ENCODE assay signal across 8 cellular contexts in genomic region chr4:2354127-2354526, GRCh38.
DNase-seq lines count a peak whose midpoint lies in the region; ATAC-seq and TF ChIP-seq lines count a peak whose summit lies in the region.

No MANE protein-coding gene starts in this region.

- ATAC-seq in SK-N-SH treated with all-trans-retinoic acid at 6 μM for 48 hours, result peak; percentile 53

- intact Hi-C loops in A673 (cut with micrococcal nuclease; ENCODE audit: unreplicated experiment), result loop anchor here (10.0 kb wide), 1 partner anchor 139 kb away; no protein-coding TSS in a partner anchor

- H3K9me3 ChIP-seq in A673 (ENCODE audit: low read depth, low read length, poor library complexity, severe bottlenecking) (no peaks in the 10 kb centered on the region), DOHH2 (ENCODE audit: control insufficient read depth, insufficient read depth, low read length) (no peaks in the 10 kb centered on the region)

- H3K27me3 Mint-ChIP-seq in glutamatergic neuron (ENCODE audit: unreplicated experiment), result peaks cover 9% of the 10 kb centered on the region

- no peaks in the 10 kb centered on the region for H3K79me2 ChIP-seq in DOHH2 (ENCODE audit: control insufficient read depth, low read length)

- no peaks in the 10 kb centered on the region for H3F3A ChIP-seq in DOHH2 (ENCODE audit: control insufficient read depth, insufficient read depth)

- H3K4me1 Mint-ChIP-seq in glutamatergic neuron (ENCODE audit: low read depth, unreplicated experiment), result peaks cover 21% of the 10 kb centered on the region

- TF ChIP-seq CTCF in A673 (conservative IDR thresholded peaks at IDR 0.05; ENCODE audit: low read depth, low read length) (peak; percentile 46), DOHH2 (IDR thresholded peaks at IDR 0.05; ENCODE audit: low read depth, low read length, poor library complexity, severe bottlenecking) (peak; percentile 28), glutamatergic neuron (IDR thresholded peaks at IDR 0.05; ENCODE audit: partially characterized antibody, unreplicated experiment) (no peak)

- POLR2A ChIA-PET in A673 (lab: Charles Lee; ENCODE audit: low non-redundant PET), result no interaction called here

- peak; percentile 24 for DNase-seq in A673 (ENCODE audit: low spot score)
- DNase-seq in glutamatergic neuron, result no peak
- DNase-seq in NCI-H2081 (lab: John Stamatoyannopoulos, UW), result no peak
- DNase-seq in T-helper 1 cell, result no peak
- no peak for DNase-seq in NCI-H510A treated with DMSO at 0.1 percent for 48 hours (lab: John Stamatoyannopoulos, UW)
- no peak for DNase-seq in NCI-H2029 treated with DMSO at 0.1 percent for 48 hours (lab: John Stamatoyannopoulos, UW)

- no TSS peak for BruUV-seq in A673 (replicated peaks; lab: Mats Ljungman, UMichigan)

- CTCF ChIA-PET in A673 (lab: Charles Lee), result interaction anchor here (0.6 kb wide), 2 partner anchors 604 to 723 kb away, joined by 3 to 7 read pairs; no protein-coding TSS in a partner anchor

- H3K4me3 Mint-ChIP-seq in glutamatergic neuron (ENCODE audit: unreplicated experiment), result no peak overlapping the region

- H3K4me1 ChIP-seq in A673 (ENCODE audit: insufficient read depth, low read length, poor library complexity, severe bottlenecking) (no peaks in the 10 kb centered on the region), DOHH2 (ENCODE audit: control insufficient read depth, low read length) (peaks cover 2% of the 10 kb centered on the region; the same call in 1 of the 2 replicates)

- H3K27me3 ChIP-seq in A673 (replicated peaks; ENCODE audit: insufficient read depth, low read depth, low read length, poor library complexity) (no peaks in the 10 kb centered on the region), DOHH2 (ENCODE audit: control insufficient read depth, low read length) (no peaks in the 10 kb centered on the region)

- H3K36me3 ChIP-seq in A673 (ENCODE audit: insufficient read depth, low read length, poor library complexity, severe bottlenecking) (no peaks in the 10 kb centered on the region), DOHH2 (ENCODE audit: control insufficient read depth, low read length) (no peaks in the 10 kb centered on the region)

- H3K9me3 Mint-ChIP-seq in glutamatergic neuron (ENCODE audit: unreplicated experiment), result peaks cover 6% of the 10 kb centered on the region

- no peaks in the 10 kb centered on the region for H3K9me2 ChIP-seq in DOHH2 (replicated peaks; ENCODE audit: control insufficient read depth, low read length)

- H3K27ac Mint-ChIP-seq in glutamatergic neuron (ENCODE audit: unreplicated experiment), result peak overlapping the region; percentile 33

- H4K20me1 ChIP-seq in DOHH2 (ENCODE audit: control insufficient read depth, insufficient read depth, low read depth, low read length), result no peaks in the 10 kb centered on the region

- no peaks in the 10 kb centered on the region for H3K36me3 Mint-ChIP-seq in glutamatergic neuron (ENCODE audit: unreplicated experiment)

- H3K27ac ChIP-seq in A673 (ENCODE audit: low read depth, low read length, poor library complexity, severe bottlenecking) (no peak overlapping the region), DOHH2 (ENCODE audit: low read depth, low read length) (no peak overlapping the region)

- H3K4me3 ChIP-seq in A673 (ENCODE audit: low read depth, low read length, poor library complexity, severe bottlenecking) (no peak overlapping the region), DOHH2 (ENCODE audit: low read length) (no peak overlapping the region)

- H3K4me2 ChIP-seq in DOHH2 (ENCODE audit: low read length), result no peak overlapping the region

TF ChIP-seq in SK-N-SH treated with all-trans-retinoic acid at 6 μM for 48 hours, 23 proteins besides CTCF, POLR2A, EP300 and RAD21:
- no peak for TF ChIP-seq SNAI2 (CRISPR knock-in tag; IDR thresholded peaks at IDR 0.05)
- TF ChIP-seq GLIS3 (CRISPR knock-in tag; IDR thresholded peaks at IDR 0.05), result no peak
TF ChIP-seq in SK-N-SH treated with all-trans-retinoic acid at 6 μM for 48 hours: peak in this region for 0.
